ENCODE assay signal across 10 cellular contexts in the genomic region with DNA sequence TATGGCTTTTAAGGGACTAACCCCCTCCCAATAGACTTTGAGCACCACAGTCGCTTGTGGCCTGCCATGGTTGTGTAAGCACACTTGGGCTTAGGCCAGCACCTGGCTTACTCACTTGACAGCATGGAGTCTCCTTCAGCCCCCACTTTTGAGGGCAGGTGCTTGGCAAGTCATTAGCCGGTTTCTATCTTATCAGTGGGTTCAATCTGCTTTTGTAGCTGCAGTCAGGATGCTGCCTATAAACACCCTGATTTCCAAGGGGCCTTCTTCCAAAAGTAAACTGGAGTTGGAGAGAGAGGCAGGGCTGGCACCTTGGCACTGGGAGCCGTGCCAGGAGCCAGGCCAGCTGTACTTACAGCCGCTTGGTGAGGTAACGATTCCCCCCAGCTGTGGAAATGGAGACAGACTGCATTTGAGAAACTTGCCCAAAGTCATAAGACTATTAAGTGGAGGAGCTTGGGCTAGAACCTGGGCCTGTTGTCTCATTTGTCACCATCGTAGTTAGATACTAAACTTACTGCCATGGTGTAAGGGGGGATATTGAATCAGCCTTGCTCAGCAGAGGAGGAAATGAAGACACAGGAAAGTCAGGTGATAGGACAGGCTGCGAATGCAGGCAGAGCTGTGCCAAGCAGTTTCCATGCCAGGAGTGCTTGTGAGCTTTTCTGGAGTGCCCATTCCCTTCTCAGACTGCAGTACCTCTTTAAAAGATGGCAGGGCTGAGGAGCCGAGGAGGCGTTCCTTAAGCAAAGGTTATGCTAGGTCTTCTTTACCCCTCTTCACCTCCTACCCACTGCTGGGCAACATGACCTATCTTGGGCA.
DNase-seq lines count a peak whose midpoint lies in the region; ATAC-seq and TF ChIP-seq lines count a peak whose summit lies in the region.
"Had no signal": no experiment of that assay in that cellular context is flagged by ENCODE, and none has a peak within 500 bp of the region (broad histone marks: within the 10 kb centered on the region; RNA-seq: fewer than 3 reads in every experiment).

No MANE protein-coding gene starts in this region.

- peak; percentile 37 for ATAC-seq in Right ventricle myocardium inferior
- peak; percentile 54 to 59 (median 56) for ATAC-seq in heart left ventricle
- ATAC-seq in HG03045 (IDR thresholded peaks at IDR 0.05; ENCODE audit: unreplicated experiment): no peak
- no peak for ATAC-seq in GM18858 (IDR thresholded peaks at IDR 0.05; ENCODE audit: unreplicated experiment)

- H3K4me1 ChIP-seq in right atrium auricular region (peaks cover 0 to 43% of the 10 kb centered on the region in 2 donors), heart left ventricle (peaks cover 0 to 54% (median 25%) of the 10 kb centered on the region in 12 donors), transverse colon (peaks cover 22 to 43% (median 30%) of the 10 kb centered on the region in 4 donors), ovary (ENCODE audit: insufficient read depth) (peaks cover 3% of the 10 kb centered on the region)

- no peak for TF ChIP-seq EP300 in transverse colon (IDR thresholded peaks at IDR 0.05; ENCODE audit: low read depth)
- no peak for TF ChIP-seq EP300 in ovary (IDR thresholded peaks at IDR 0.05)

- no peaks in the 10 kb centered on the region for H3K36me3 ChIP-seq in right atrium auricular region
- no peaks in the 10 kb centered on the region for H3K36me3 ChIP-seq in heart left ventricle
- no peaks in the 10 kb centered on the region for H3K36me3 ChIP-seq in transverse colon
- H3K36me3 ChIP-seq in ovary: no peaks in the 10 kb centered on the region
- H3K36me3 ChIP-seq: suprapubic skin had no signal

- no peaks in the 10 kb centered on the region for H3K9me3 ChIP-seq in right atrium auricular region
- H3K9me3 ChIP-seq in heart left ventricle: no peaks in the 10 kb centered on the region
- H3K9me3 ChIP-seq in transverse colon: no peaks in the 10 kb centered on the region
- no peaks in the 10 kb centered on the region for H3K9me3 ChIP-seq in ovary
- H3K9me3 ChIP-seq: suprapubic skin had no signal

- H3K4me3 ChIP-seq in right atrium auricular region (no peak overlapping the region), heart left ventricle (no peak overlapping the region), transverse colon (no peak overlapping the region), ovary (no peak overlapping the region)
- H3K4me3 ChIP-seq: suprapubic skin had no signal

- 49 to 58% (median 53%) methylated on average over 9 of the region's 9 CpGs for WGBS in heart left ventricle, 4 donors
- 52 to 60% methylated on average over 1 to 9 of the region's 9 CpGs for WGBS in transverse colon (ENCODE audit: low coverage in 1 of 2), 2 donors
- WGBS in ovary, 3 donors: 84 to 87% (median 86%) methylated on average over 9 of the region's 9 CpGs

- peak; percentile 42 for DNase-seq in Right ventricle myocardium inferior (ENCODE audit: missing footprints)
- no peak for DNase-seq in right atrium auricular region (ENCODE audit: low spot score)
- peak; percentile 77 for DNase-seq in NCI-H510A treated with DMSO at 0.1 percent for 48 hours (lab: John Stamatoyannopoulos, UW)
- DNase-seq in heart left ventricle: peak in 2 of 5 donors; percentile 42 to 65
- DNase-seq in transverse colon: peak; percentile 33
- DNase-seq in ovary: no peak
- DNase-seq: KBM-7 had no signal

- in situ Hi-C loops in transverse colon (cut with MboI; ENCODE audit: low pct_ligation_motif_present in 1 of 4, low pct_unique_long_range_greater_than_20kb in 1 of 4, low sequenced_read_pairs in 3 of 4): loop anchor here in 2 of 4 donors (25.0 kb wide), 2 partner anchors 364 to 489 kb away; no protein-coding TSS in a partner anchor

- TF ChIP-seq POLR2A in heart left ventricle (IDR thresholded peaks at IDR 0.05): no peak
- no peak for TF ChIP-seq POLR2A in transverse colon (IDR thresholded peaks at IDR 0.05)
- TF ChIP-seq POLR2A in ovary (IDR thresholded peaks at IDR 0.05): no peak

- no peak overlapping the region for H3K27ac ChIP-seq in right atrium auricular region
- H3K27ac ChIP-seq in heart left ventricle: peak overlapping the region in 2 of 12 donors; percentile 10 to 47
- peak overlapping the region in 3 of 4 donors; percentile 11 to 49 (median 17) for H3K27ac ChIP-seq in transverse colon
- no peak overlapping the region for H3K27ac ChIP-seq in ovary
- H3K27ac ChIP-seq: suprapubic skin had no signal

- TF ChIP-seq CTCF in right atrium auricular region (IDR thresholded peaks at IDR 0.05) (no peak), heart left ventricle (IDR thresholded peaks at IDR 0.05) (no peak), transverse colon (IDR thresholded peaks at IDR 0.05) (no peak), ovary (IDR thresholded peaks at IDR 0.05) (no peak)

- intact Hi-C loops in Right ventricle myocardium inferior (cut with DNase I) (no loop called here), heart left ventricle (cut with DNase I) (no loop called here), transverse colon (cut with DNase I; ENCODE audit: low total_unique reads) (no loop called here), ovary (cut with DNase I) (no loop called here)

- H3K27me3 ChIP-seq in right atrium auricular region (no peaks in the 10 kb centered on the region), heart left ventricle (no peaks in the 10 kb centered on the region), transverse colon (no peaks in the 10 kb centered on the region), ovary (no peaks in the 10 kb centered on the region)
- H3K27me3 ChIP-seq: suprapubic skin had no signal

Comparison
In these comparisons a context has a peak if more than half of its experiments do, and no peak if none do; other contexts are left out.
1. DNase-seq: peak in Right ventricle myocardium inferior (single experiment), NCI-H510A treated with DMSO at 0.1 percent for 48 hours (single experiment) and transverse colon (single experiment); none in right atrium auricular region (single experiment) and ovary (0 of 5).
2. ATAC-seq: peak in Right ventricle myocardium inferior (single experiment) and heart left ventricle (4 of 4); none in HG03045 (single experiment) and GM18858 (single experiment).
3. H3K27ac ChIP-seq: peak in transverse colon (3 of 4); none in right atrium auricular region (0 of 2) and ovary (0 of 2).